ENCODE assay signal across 8 cellular contexts in the genomic region with DNA sequence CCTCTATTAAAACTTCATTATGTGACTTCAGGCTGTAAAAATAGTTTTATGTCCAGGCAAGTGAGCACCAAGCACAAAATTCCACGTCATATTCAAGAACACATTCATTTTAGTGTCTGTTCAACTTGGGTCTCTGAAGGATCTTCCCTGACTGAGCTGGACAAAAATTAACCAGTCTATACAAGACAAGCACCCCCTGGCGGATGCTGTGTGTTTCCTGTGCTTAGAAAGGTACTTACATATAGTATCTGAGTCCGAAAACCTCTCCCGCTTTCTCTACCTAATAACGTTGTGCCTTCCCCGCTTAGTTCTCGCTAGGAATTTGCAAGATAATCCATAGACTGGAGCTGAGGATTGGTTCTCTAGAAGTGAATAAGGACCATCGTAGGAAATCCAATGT.
DNase-seq lines count a peak whose midpoint lies in the region; ATAC-seq and TF ChIP-seq lines count a peak whose summit lies in the region.

No MANE protein-coding gene starts in this region.

- no peaks in the 10 kb centered on the region for H3K9me2 ChIP-seq in GM23248 (ENCODE audit: insufficient read depth)

- H3K4me2 ChIP-seq in GM23248 (ENCODE audit: unreplicated experiment), result no peak overlapping the region

- H2AFZ ChIP-seq in GM23248, result no peak overlapping the region

- no peaks in the 10 kb centered on the region for H3K27me3 ChIP-seq in GM23248 (replicated peaks; ENCODE audit: insufficient read depth)

- H3K9me3 ChIP-seq in GM23248 (ENCODE audit: low read depth), result no peaks in the 10 kb centered on the region

- no peaks in the 10 kb centered on the region for H3K4me1 ChIP-seq in GM23248 (ENCODE audit: insufficient read depth)

- H3K36me3 ChIP-seq in GM23248 (ENCODE audit: low read depth), result no peaks in the 10 kb centered on the region

- H3K4me3 ChIP-seq in GM23248 (no peak overlapping the region), coronary artery (no peak overlapping the region)

- DNase-seq in GM10266 (ENCODE audit: extremely low spot score), result no peak
- DNase-seq in RPMI7951 (ENCODE audit: low read depth), result peak; percentile 4
- peak; percentile 13 for DNase-seq in inferior parietal cortex (ENCODE audit: extremely low spot score)
- no peak for DNase-seq in GM23248
- DNase-seq in coronary artery (ENCODE audit: low spot score), result no peak
- no peak for DNase-seq in GM19240 (ENCODE audit: insufficient read length, low spot score)

- peak; percentile 36 for TF ChIP-seq CTCF in GM10266 (IDR thresholded peaks at IDR 0.05; ENCODE audit: control insufficient read depth, insufficient read depth, low read depth, missing control alignments)
- TF ChIP-seq CTCF in coronary artery (IDR thresholded peaks at IDR 0.05), result no peak

- no peaks in the 10 kb centered on the region for H3F3A ChIP-seq in GM23248 (ENCODE audit: insufficient read depth)

- in situ Hi-C loops in GM23248 (cut with MboI), result no loop called here

- no peak overlapping the region for H3K27ac ChIP-seq in GM23248
- H3K27ac ChIP-seq in coronary artery, result no peak overlapping the region

- H4K20me1 ChIP-seq in GM23248 (ENCODE audit: insufficient read depth), result no peaks in the 10 kb centered on the region

- ATAC-seq in HG02973 (IDR thresholded peaks at IDR 0.05; ENCODE audit: unreplicated experiment) (peak; percentile 83), GM21515 (IDR thresholded peaks at IDR 0.05; ENCODE audit: unreplicated experiment) (no peak)

- WGBS in GM23248 (ENCODE audit: low coverage in 1 of 2, low lambda C conversion rate in 2 of 2, missing lambda C conversion rate in 2 of 2), 2 experiments, result 43 to 54% methylated on average over 8 of the region's 8 CpGs

- H3K79me2 ChIP-seq in GM23248 (ENCODE audit: insufficient read depth), result no peaks in the 10 kb centered on the region

- H3K9ac ChIP-seq in GM23248, result no peak overlapping the region

Comparison
In these comparisons a context has a peak if more than half of its experiments do, and no peak if none do; other contexts are left out.
1. DNase-seq: peak in RPMI7951 (single experiment) and inferior parietal cortex (single experiment); none in GM10266 (single experiment), GM23248 (single experiment), coronary artery (single experiment) and GM19240 (single experiment).